Comparison of ENCODE assay signal across 7 cellular contexts in the genomic region with DNA sequence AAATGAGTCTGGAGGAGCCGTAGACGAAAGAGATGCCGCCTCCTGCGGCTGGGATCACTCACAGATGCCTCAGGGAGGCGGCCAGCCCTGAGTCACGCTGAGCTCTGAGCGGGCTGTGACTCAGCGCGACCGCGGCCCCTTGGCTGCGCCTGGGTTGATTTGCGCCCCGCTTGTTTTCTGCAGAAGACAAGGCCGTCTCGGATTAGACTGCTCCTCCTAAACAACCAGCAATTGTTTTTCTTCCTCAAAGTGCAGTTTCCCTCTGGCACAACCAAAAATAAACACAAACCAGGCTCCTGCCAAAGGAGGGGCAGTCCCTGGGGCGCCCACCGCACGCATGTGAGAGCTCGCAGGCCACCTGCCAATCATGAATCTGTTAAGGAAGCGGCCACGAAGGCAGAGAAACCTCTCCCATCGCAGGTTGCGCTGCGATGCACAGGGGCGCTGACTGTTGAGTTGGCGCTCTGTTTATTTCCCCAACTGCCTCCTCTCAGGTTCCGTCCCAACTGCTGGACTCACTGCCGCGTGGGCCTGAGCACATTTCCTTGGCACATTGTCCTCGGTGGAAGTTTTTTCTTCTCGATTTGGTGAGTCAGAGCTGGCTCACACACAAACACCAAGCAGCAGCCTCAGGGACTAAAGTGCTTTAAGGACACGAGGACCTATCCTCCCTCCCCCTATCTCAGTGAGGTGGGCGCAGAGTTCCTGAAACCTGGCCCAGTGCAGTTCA.
A peak's percentile ranks its signal among the peaks of the same experiment; 100 is the strongest.
DNase-seq lines count a peak whose midpoint lies in the region; ATAC-seq and TF ChIP-seq lines count a peak whose summit lies in the region.

No MANE protein-coding gene starts in this region.

- H3K9me3 ChIP-seq in SJSA1 (replicated peaks) (no peaks in the 10 kb centered on the region), heart right ventricle (peaks cover 0 to 10% (median 0%) of the 10 kb centered on the region in 11 donors), aorta (ENCODE audit: control insufficient read depth, low read length) (no peaks in the 10 kb centered on the region)

- H3K4me3 Mint-ChIP-seq in activated naive CD8-positive, alpha-beta T cell: peak overlapping the region; percentile 77

- peaks cover 21% of the 10 kb centered on the region for H3K4me1 ChIP-seq in SJSA1 (replicated peaks)
- peaks cover 6 to 22% (median 17%) of the 10 kb centered on the region in 9 donors for H3K4me1 ChIP-seq in heart right ventricle
- H3K4me1 ChIP-seq in aorta (ENCODE audit: control insufficient read depth in 1 of 2, insufficient read depth in 2 of 2, low read length in 2 of 2): no peaks in the 10 kb centered on the region

- peak; percentile 92 for DNase-seq in SJSA1 (ENCODE audit: low read depth in 1 of 2, low spot score in 2 of 2)
- DNase-seq in heart right ventricle: peak; percentile 59 to 72
- peak; percentile 73 for DNase-seq in retinal pigment epithelial cell (ENCODE audit: low read depth)
- peak; percentile 90 to 94 for DNase-seq in aorta

- peak overlapping the region; percentile 95 for H3K27ac Mint-ChIP-seq in activated naive CD8-positive, alpha-beta T cell

- H3K27me3 Mint-ChIP-seq in activated naive CD8-positive, alpha-beta T cell: peaks cover 2% of the 10 kb centered on the region

- H3K36me3 ChIP-seq in SJSA1 (no peaks in the 10 kb centered on the region), heart right ventricle (no peaks in the 10 kb centered on the region), aorta (ENCODE audit: control insufficient read depth in 1 of 2, insufficient read depth in 2 of 2, low read length in 1 of 2) (no peaks in the 10 kb centered on the region)

- H3K27me3 ChIP-seq in SJSA1 (replicated peaks) (no peaks in the 10 kb centered on the region), heart right ventricle (no peaks in the 10 kb centered on the region), aorta (ENCODE audit: control insufficient read depth in 1 of 2, insufficient read depth in 2 of 2, low read length in 1 of 2) (no peaks in the 10 kb centered on the region)

- H3K27ac ChIP-seq in SJSA1 (peak overlapping the region; percentile 68), heart right ventricle (peak overlapping the region in 9 of 10 donors; percentile 19 to 88 (median 54)), aorta (ENCODE audit: low read depth in 1 of 2, low read length in 2 of 2) (peak overlapping the region in 1 of 2 donors; percentile 89)

- ATAC-seq in GM19043 (IDR thresholded peaks at IDR 0.05; ENCODE audit: low read depth, unreplicated experiment) (peak; percentile 81), HG03103 (IDR thresholded peaks at IDR 0.05; ENCODE audit: low read depth, unreplicated experiment) (peak; percentile 80), heart right ventricle (peak; percentile 90 to 98 (median 96)), aorta (ENCODE audit: low FRiP score) (peak; percentile 95)

- intact Hi-C loops in heart right ventricle (cut with DNase I): no loop called here
- intact Hi-C loops in aorta (cut with DNase I): no loop called here

- TF ChIP-seq CTCF in heart right ventricle (IDR thresholded peaks at IDR 0.05) (no peak), retinal pigment epithelial cell (conservative IDR thresholded peaks at IDR 0.05; ENCODE audit: low read depth, low read length) (no peak)

- peak overlapping the region; percentile 21 for H3K4me3 ChIP-seq in SJSA1
- peak overlapping the region in 9 of 10 donors; percentile 11 to 46 (median 39) for H3K4me3 ChIP-seq in heart right ventricle
- H3K4me3 ChIP-seq in retinal pigment epithelial cell (ENCODE audit: low read length): peak overlapping the region; percentile 23
- peak overlapping the region in 1 of 2 donors; percentile 13 for H3K4me3 ChIP-seq in aorta (ENCODE audit: low read length in 2 of 2)

- WGBS in heart right ventricle, 2 donors: 9 to 21% methylated on average over 34 of the region's 34 CpGs
- 5 to 9% methylated on average over 34 of the region's 34 CpGs for WGBS in aorta, 2 donors

- peaks cover 6% of the 10 kb centered on the region for H3K36me3 Mint-ChIP-seq in activated naive CD8-positive, alpha-beta T cell

- H3K9me3 Mint-ChIP-seq in activated naive CD8-positive, alpha-beta T cell (ENCODE audit: low read depth): no peaks in the 10 kb centered on the region

- peaks cover 11% of the 10 kb centered on the region for H3K4me1 Mint-ChIP-seq in activated naive CD8-positive, alpha-beta T cell (ENCODE audit: low read depth)
